6 cellular contexts compared by ENCODE assay signal in the genomic region with DNA sequence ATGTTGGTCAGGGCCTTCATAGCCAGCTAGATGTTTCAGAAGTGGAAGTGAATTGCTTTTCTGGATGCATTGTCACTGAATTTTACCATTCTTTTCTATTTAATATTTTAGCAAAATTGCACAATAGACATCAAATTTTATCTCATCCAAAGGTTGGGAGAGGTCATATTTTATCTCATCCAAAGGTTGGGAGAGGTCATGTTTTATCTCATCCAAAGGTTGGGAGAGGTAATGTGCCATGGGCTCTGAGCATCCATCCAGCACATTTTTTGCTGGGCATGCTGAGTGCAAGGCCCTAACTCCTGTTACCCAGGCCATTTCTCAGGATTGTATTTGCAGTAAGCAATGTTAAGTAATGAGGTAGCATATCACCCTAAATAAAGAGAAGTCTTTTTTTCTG.
"Had no signal": no experiment of that assay in that cellular context is flagged by ENCODE, and none has a peak within 500 bp of the region (broad histone marks: within the 10 kb centered on the region; RNA-seq: fewer than 3 reads in every experiment).

No MANE protein-coding gene starts in this region.

- FAIRE-seq: HTR-8/SVneo, K562 had no signal

- H3K4me3 ChIP-seq: K562 had no signal

- DNase-seq: IMR-90, KBM-7, KG1 had no signal

- ATAC-seq: K562 had no signal

- H3K27ac ChIP-seq: HL-60 had no signal
